Comparison of ENCODE assay signal across 14 cellular contexts in genomic region chr3:157388051-157388450, GRCh38. TPM values are rescaled to one million over a fixed set of nuclear protein-coding genes. Genes with fewer than 3 reads are reported as not detected.
"Had no signal": no experiment of that assay in that cellular context is flagged by ENCODE, and none has a peak within 500 bp of the region (broad histone marks: within the 10 kb centered on the region; RNA-seq: fewer than 3 reads in every experiment).

No MANE protein-coding gene starts in this region.

- H3K36me3 ChIP-seq: gastrocnemius medialis, heart right ventricle, neutrophil had no signal

- H3K27me3 Mint-ChIP-seq: activated B cell treated with CpG ODN at 0.5 μM for 24 hours; activated naive CD8-positive, alpha-beta T cell treated with anti-CD3 and anti-CD28 coated beads for 36 hours; naive B cell; T-helper 17 cell had no signal

- H3K4me1 Mint-ChIP-seq: activated B cell treated with CpG ODN at 0.5 μM for 24 hours; activated naive CD8-positive, alpha-beta T cell treated with anti-CD3 and anti-CD28 coated beads for 36 hours; naive B cell; stimulated activated effector memory CD8-positive, alpha-beta T cell treated with anti-CD3 and anti-CD28 coated beads, Interleukin-12 subunit alpha, Interleukin-12 subunit beta, amount 100 ng/mL, for 72 hours; T-helper 17 cell had no signal

- H3K9me3 Mint-ChIP-seq: stimulated activated effector memory CD8-positive, alpha-beta T cell treated with anti-CD3 and anti-CD28 coated beads, Interleukin-12 subunit alpha, Interleukin-12 subunit beta, amount 100 ng/mL, for 72 hours had no signal

- H3K27me3 ChIP-seq: gastrocnemius medialis, heart right ventricle, neutrophil had no signal

- H3K4me3 ChIP-seq: gastrocnemius medialis, heart right ventricle, lung had no signal

- H3K4me3 Mint-ChIP-seq: activated B cell treated with CpG ODN at 0.5 μM for 24 hours; activated naive CD8-positive, alpha-beta T cell treated with anti-CD3 and anti-CD28 coated beads for 36 hours; naive B cell; stimulated activated effector memory CD8-positive, alpha-beta T cell treated with anti-CD3 and anti-CD28 coated beads, Interleukin-12 subunit alpha, Interleukin-12 subunit beta, amount 100 ng/mL, for 72 hours; T-helper 17 cell had no signal

- H3K36me3 Mint-ChIP-seq: naive B cell; stimulated activated effector memory CD8-positive, alpha-beta T cell treated with anti-CD3 and anti-CD28 coated beads, Interleukin-12 subunit alpha, Interleukin-12 subunit beta, amount 100 ng/mL, for 72 hours had no signal

- DNase-seq: activated B cell treated with CpG ODN at 0.5 μM for 24 hours; activated CD4-positive, alpha-beta T cell treated with anti-CD3 and anti-CD28 coated beads for 48 hours; activated CD8-positive, alpha-beta memory T cell treated with anti-CD3 and anti-CD28 coated beads for 24 hours; activated naive CD8-positive, alpha-beta T cell treated with anti-CD3 and anti-CD28 coated beads for 36 hours; effector CD8-positive, alpha-beta T cell; gastrocnemius medialis; heart right ventricle; left colon; naive B cell; T-helper 17 cell had no signal

- H3K4me1 ChIP-seq: gastrocnemius medialis, heart right ventricle, parathyroid adenoma had no signal

- H3K27ac Mint-ChIP-seq: activated B cell treated with CpG ODN at 0.5 μM for 24 hours; activated naive CD8-positive, alpha-beta T cell treated with anti-CD3 and anti-CD28 coated beads for 36 hours; naive B cell; stimulated activated effector memory CD8-positive, alpha-beta T cell treated with anti-CD3 and anti-CD28 coated beads, Interleukin-12 subunit alpha, Interleukin-12 subunit beta, amount 100 ng/mL, for 72 hours; T-helper 17 cell had no signal

- H3K27ac ChIP-seq: gastrocnemius medialis, heart right ventricle, neutrophil, parathyroid adenoma had no signal

- H3K9me3 ChIP-seq: gastrocnemius medialis, heart right ventricle, neutrophil had no signal

RNA-seq across cellular contexts. Expression of gene PTX3, which starts 48.6 kb away (rescaled TPM):
- total RNA-seq: activated B cell treated with CpG ODN at 0.5 μM for 24 hours had no signal
